In the genomic region with DNA sequence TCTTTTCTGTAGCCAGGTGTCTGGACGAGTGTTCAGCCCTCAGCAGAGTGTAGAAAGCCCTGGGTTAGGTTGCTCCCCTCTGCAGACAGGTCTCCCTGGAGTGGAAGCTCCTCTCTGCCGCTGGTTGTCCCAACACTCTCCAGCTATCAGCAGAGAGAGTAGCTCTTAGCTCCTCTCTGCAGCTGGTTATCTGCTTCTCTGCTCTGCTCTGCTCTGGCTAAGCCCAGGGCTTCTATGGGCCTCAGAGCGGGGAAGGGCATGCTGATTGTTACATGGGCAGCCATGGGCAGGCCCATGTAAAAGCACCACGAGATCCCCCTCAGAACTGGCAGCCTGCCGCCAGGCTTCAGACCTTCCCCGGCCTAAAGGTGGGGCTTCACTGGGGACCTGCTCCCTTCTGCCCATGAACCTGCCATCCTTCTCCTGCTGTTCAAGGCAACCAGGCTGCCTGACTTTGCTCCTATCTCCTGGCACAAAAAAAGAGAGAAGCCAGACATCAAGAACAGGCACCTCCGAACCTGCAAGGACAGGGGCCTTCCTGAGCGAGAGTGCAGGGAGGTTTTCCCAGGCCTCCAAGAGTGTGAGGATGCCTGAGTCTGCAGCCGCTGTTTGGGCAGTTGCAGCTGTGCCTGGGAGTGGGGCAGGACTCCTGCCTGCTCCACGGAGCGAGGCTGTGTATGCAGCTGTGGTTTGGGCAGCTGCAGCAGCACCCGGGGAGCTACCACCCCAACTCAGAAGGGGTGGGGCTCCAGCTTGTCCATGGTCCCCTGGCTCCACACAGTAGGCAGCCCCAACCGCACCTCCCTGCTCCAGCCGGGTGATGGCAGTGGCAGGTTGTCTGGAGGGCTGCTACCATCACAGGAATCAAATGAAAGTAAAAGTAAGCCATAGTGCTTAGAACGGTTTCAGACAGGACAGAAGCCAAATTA, we compare ENCODE assay signal across 2 cellular contexts.
TF ChIP-seq lines count a peak whose summit lies in the region.

No MANE protein-coding gene starts in this region.

TF ChIP-seq in Ishikawa, 13 proteins besides CTCF, POLR2A, EP300 and RAD21 (continued from another document):
- TF ChIP-seq REST (IDR thresholded peaks at IDR 0.05; ENCODE audit: low read depth): no peak

TF ChIP-seq in GM12878, 131 proteins besides CTCF, POLR2A, EP300 and RAD21 (continued from another document):
- TF ChIP-seq, protein P1, sequence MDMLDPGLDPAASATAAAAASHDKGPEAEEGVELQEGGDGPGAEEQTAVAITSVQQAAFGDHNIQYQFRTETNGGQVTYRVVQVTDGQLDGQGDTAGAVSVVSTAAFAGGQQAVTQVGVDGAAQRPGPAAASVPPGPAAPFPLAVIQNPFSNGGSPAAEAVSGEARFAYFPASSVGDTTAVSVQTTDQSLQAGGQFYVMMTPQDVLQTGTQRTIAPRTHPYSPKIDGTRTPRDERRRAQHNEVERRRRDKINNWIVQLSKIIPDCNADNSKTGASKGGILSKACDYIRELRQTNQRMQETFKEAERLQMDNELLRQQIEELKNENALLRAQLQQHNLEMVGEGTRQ (IDR thresholded peaks at IDR 0.05; ENCODE audit: borderline replicate concordance, low read depth, low read length): no peak
- TF ChIP-seq SMAD5 (IDR thresholded peaks at IDR 0.05; ENCODE audit: low read depth) (no peak), POLR2AphosphoS5 (IDR thresholded peaks at IDR 0.05; ENCODE audit: low read length) (no peak), RAD51 (IDR thresholded peaks at IDR 0.05) (no peak), PAX8 (IDR thresholded peaks at IDR 0.05) (no peak)
